Comparison of ENCODE assay signal across 19 cellular contexts in the genomic region with DNA sequence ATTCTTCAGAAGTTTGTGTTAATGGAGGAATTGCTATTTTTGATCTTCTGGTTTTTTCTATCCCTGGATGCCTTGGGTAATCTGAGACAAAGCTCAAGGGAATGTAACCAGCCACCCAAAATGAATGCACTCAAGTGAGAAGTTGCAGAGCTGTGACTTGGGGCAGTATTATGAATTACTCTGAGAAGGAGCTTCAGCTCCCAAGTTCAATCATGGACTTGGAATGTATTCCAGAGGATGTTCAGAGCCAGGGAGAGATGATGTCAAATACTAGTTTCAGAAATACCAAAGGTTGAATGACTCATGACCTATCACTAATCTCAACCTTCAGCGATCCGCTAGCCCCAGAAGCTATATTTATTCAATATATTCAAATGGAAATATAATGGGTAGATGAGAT.
DNase-seq lines count a peak whose midpoint lies in the region; ATAC-seq and TF ChIP-seq lines count a peak whose summit lies in the region.
"Had no signal": no experiment of that assay in that cellular context is flagged by ENCODE, and none has a peak within 500 bp of the region (broad histone marks: within the 10 kb centered on the region; RNA-seq: fewer than 3 reads in every experiment).

No MANE protein-coding gene starts in this region.

- in situ Hi-C loops in gastrocnemius medialis (cut with MboI; ENCODE audit: low sequenced_read_pairs in 4 of 4): no loop called here

- intact Hi-C loops in gastrocnemius medialis (cut with DNase I; ENCODE audit: low total_unique reads): no loop called here

- peaks cover 13% of the 10 kb centered on the region for H3K9me3 ChIP-seq in MG63
- H3K9me3 ChIP-seq in gastrocnemius medialis: no peaks in the 10 kb centered on the region
- H3K9me3 ChIP-seq: suprapubic skin had no signal

- H3K36me3 ChIP-seq in MG63 (no peaks in the 10 kb centered on the region), gastrocnemius medialis (no peaks in the 10 kb centered on the region)
- H3K36me3 ChIP-seq: Peyer's patch, suprapubic skin had no signal

- no peak for TF ChIP-seq POLR2A in gastrocnemius medialis (IDR thresholded peaks at IDR 0.05)

- H3K4me3 ChIP-seq in MG63 (no peak overlapping the region), gastrocnemius medialis (no peak overlapping the region)
- H3K4me3 ChIP-seq: dorsolateral prefrontal cortex, mucosa of descending colon, Peyer's patch, suprapubic skin had no signal

- H3K27me3 ChIP-seq in MG63 (no peaks in the 10 kb centered on the region), gastrocnemius medialis (no peaks in the 10 kb centered on the region)
- H3K27me3 ChIP-seq: dorsolateral prefrontal cortex, Peyer's patch, suprapubic skin had no signal

- ATAC-seq in omental fat pad (ENCODE audit: low FRiP score) (peak; percentile 64), gastrocnemius medialis (no peak)
- ATAC-seq: activated naive CD8-positive, alpha-beta T cell treated with anti-CD3 and anti-CD28 coated beads, Interleukin-2, amount 50 U/mL, for 24 hours; mucosa of descending colon had no signal

- H3K4me1 ChIP-seq in gastrocnemius medialis: no peaks in the 10 kb centered on the region
- H3K4me1 ChIP-seq: parathyroid adenoma, Peyer's patch, suprapubic skin had no signal

- DNase-seq in AG20443 (ENCODE audit: low spot score) (peak; percentile 71), MG63 (peak; percentile 26), dedifferentiated amniotic fluid mesenchymal stem cell (ENCODE audit: extremely low spot score) (peak; percentile 60), omental fat pad (ENCODE audit: low spot score) (no peak), NCI-H69 (lab: John Stamatoyannopoulos, UW) (no peak), HK-2 (ENCODE audit: unreplicated experiment) (no peak), gastrocnemius medialis (no peak), NCI-H2081 (lab: John Stamatoyannopoulos, UW) (no peak)
- DNase-seq: activated CD4-positive, CD25-positive, alpha-beta regulatory T cell treated with anti-CD3 and anti-CD28 coated beads, Interleukin-2, amount 50 U/mL, for 72 hours; activated naive CD8-positive, alpha-beta T cell treated with anti-CD3 and anti-CD28 coated beads, Interleukin-2, amount 50 U/mL, for 24 hours; activated T-cell treated with anti-CD3 and anti-CD28 coated beads, Interleukin-2, amount 50 U/mL, for 1 hour; dorsolateral prefrontal cortex; mucosa of descending colon; NCI-H1694; NCI-H774; Peyer's patch had no signal

- no peak overlapping the region for H3K27ac ChIP-seq in gastrocnemius medialis
- H3K27ac ChIP-seq: C4-2B, dorsolateral prefrontal cortex, parathyroid adenoma, Peyer's patch, suprapubic skin had no signal

- TF ChIP-seq CTCF in omental fat pad (IDR thresholded peaks at IDR 0.05) (no peak), gastrocnemius medialis (IDR thresholded peaks at IDR 0.05 in 4 of 5, conservative IDR thresholded peaks at IDR 0.05 in 1 of 5) (no peak)

Comparison
In these comparisons a context has a peak if more than half of its experiments do, and no peak if none do; other contexts are left out.
1. DNase-seq: peak in AG20443 (single experiment), MG63 (single experiment) and dedifferentiated amniotic fluid mesenchymal stem cell (single experiment); none in omental fat pad (single experiment), NCI-H69 (single experiment), HK-2 (single experiment), gastrocnemius medialis (0 of 2) and NCI-H2081 (0 of 2).